ENCODE assay signal across 15 cellular contexts in the genomic region with DNA sequence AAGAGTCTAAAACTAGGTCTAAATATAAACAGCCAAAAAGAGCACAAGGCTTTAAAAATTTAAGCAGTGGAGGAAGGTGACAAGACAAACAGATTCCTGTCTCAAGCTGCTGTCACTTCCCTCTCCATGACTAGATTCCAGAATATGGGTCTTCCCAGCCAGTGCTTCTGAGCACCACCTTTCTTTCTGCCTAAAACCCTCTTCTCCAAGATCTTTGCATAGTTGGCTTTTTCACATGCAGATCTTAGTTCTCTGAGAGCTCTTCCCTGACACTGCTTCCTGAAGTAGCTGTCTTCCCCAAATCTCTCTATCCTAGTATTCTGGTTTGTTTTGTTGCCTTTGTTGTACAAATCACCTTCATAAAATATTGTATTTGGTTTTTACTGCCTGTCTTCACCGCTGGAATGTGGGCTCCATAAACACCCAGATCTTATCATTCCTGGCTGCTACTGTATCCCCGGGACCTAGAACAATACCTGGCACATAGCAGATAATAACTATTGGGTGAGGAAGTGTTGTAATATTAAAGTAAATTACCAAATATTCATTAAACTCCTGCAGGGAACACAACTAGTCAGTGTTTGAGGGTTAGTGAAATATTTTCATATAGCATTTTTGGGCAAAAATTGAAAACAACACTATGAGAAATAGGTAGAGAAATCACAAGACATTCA.
"Had no signal": no experiment of that assay in that cellular context is flagged by ENCODE, and none has a peak within 500 bp of the region (broad histone marks: within the 10 kb centered on the region; RNA-seq: fewer than 3 reads in every experiment).

No MANE protein-coding gene starts in this region.

- DNase-seq: activated CD4-positive, alpha-beta T cell treated with anti-CD3 and anti-CD28 coated beads for 36 hours; activated CD8-positive, alpha-beta memory T cell treated with anti-CD3 and anti-CD28 coated beads, Interleukin-2, amount 50 U/mL, for 4 hours; activated CD8-positive, alpha-beta T cell treated with anti-CD3 and anti-CD28 coated beads for 36 hours; activated gamma-delta T cell treated with Interleukin-2 at 50 U/mL for 16 hours; activated naive CD8-positive, alpha-beta T cell treated with anti-CD3 and anti-CD28 coated beads, Interleukin-2, amount 10 ng/mL, durations not matched to agents 7 days and 5 days; activated T-cell treated with anti-CD3 and anti-CD28 coated beads, Interleukin-2, amount 50 U/mL, for 72 hours; aorta; dorsolateral prefrontal cortex; foreskin fibroblast; heart right ventricle; midbrain; naive B cell; retina; substantia nigra had no signal

- ATAC-seq: activated CD4-positive, alpha-beta T cell treated with anti-CD3 and anti-CD28 coated beads for 36 hours; activated CD8-positive, alpha-beta T cell treated with anti-CD3 and anti-CD28 coated beads for 36 hours; activated T-cell treated with anti-CD3 and anti-CD28 coated beads, Interleukin-2, amount 50 U/mL, for 72 hours; stimulated activated memory B cell treated with anti-CD40 and anti-IgM and Interleukin-4, amounts not matched to agents 10 μg/mL and 1 μg/mL and 100 μg/mL, for 72 hours had no signal
